ENCODE assay signal across 23 cellular contexts in the genomic region with DNA sequence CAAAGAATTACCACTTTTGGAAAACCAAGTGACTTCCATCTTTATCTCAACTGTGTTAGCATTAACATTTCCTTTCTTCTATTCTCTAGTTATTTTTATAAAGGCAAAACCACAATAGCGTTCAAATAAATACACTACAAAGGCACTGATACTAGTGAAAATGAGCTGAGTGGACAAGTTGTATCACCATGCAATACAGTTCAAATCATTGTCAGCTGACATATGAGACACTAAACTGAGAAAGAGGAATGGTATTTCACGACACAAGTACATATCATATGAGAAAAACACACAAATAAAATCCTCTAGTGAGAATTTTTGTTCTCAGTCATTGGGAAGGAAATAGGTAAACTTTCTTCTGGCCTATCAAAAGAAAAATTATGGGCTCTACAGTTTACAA. TPM values are rescaled to one million over a fixed set of nuclear protein-coding genes. Genes with fewer than 3 reads are reported as not detected.
A peak's percentile ranks its signal among the peaks of the same experiment; 100 is the strongest.
DNase-seq lines count a peak whose midpoint lies in the region; ATAC-seq and TF ChIP-seq lines count a peak whose summit lies in the region.
"Had no signal": no experiment of that assay in that cellular context is flagged by ENCODE, and none has a peak within 500 bp of the region (broad histone marks: within the 10 kb centered on the region; RNA-seq: fewer than 3 reads in every experiment).

No MANE protein-coding gene starts in this region.

- H3K36me3 ChIP-seq in SJSA1: peaks cover 16% of the 10 kb centered on the region
- no peaks in the 10 kb centered on the region for H3K36me3 ChIP-seq in Caco-2 (ENCODE audit: control insufficient read depth, insufficient read depth, low read length)

- H3K27ac Mint-ChIP-seq in osteocyte (ENCODE audit: unreplicated experiment): peak overlapping the region; percentile 58
- no peak overlapping the region for H3K27ac Mint-ChIP-seq in Caco-2 (ENCODE audit: unreplicated experiment)
- H3K27ac Mint-ChIP-seq: naive thymus-derived CD8-positive, alpha-beta T cell had no signal

- H3K4me3 ChIP-seq in SJSA1 (no peak overlapping the region), fibroblast of mammary gland (ENCODE audit: control insufficient read depth, low read depth, low read length) (no peak overlapping the region), coronary artery (no peak overlapping the region), Caco-2 (ENCODE audit: low read depth, low read length) (no peak overlapping the region)
- H3K4me3 ChIP-seq: MG63 had no signal

- no TSS peak for BruUV-seq in Caco-2 (replicated peaks; lab: Mats Ljungman, UMichigan)

- ATAC-seq in GM19035 (IDR thresholded peaks at IDR 0.05; ENCODE audit: unreplicated experiment): no peak
- ATAC-seq: naive thymus-derived CD8-positive, alpha-beta T cell had no signal

- H3K4me3 Mint-ChIP-seq in osteocyte (ENCODE audit: unreplicated experiment): no peak overlapping the region
- no peak overlapping the region for H3K4me3 Mint-ChIP-seq in Caco-2 (ENCODE audit: unreplicated experiment)
- H3K4me3 Mint-ChIP-seq: naive thymus-derived CD8-positive, alpha-beta T cell had no signal

- no peak for TF ChIP-seq CTCF in fibroblast of mammary gland (conservative IDR thresholded peaks at IDR 0.05; ENCODE audit: control insufficient read depth, insufficient read depth, low read depth, low read length)
- TF ChIP-seq CTCF in osteocyte (IDR thresholded peaks at IDR 0.05): no peak
- no peak for TF ChIP-seq CTCF in coronary artery (IDR thresholded peaks at IDR 0.05)
- no peak for TF ChIP-seq CTCF in Caco-2 (IDR thresholded peaks at IDR 0.05; ENCODE audit: insufficient read depth in 1 of 2, low read depth in 1 of 2, low read length in 1 of 2, severe bottlenecking in 1 of 2, unreplicated experiment in 1 of 2)

- H3K27me3 ChIP-seq in SJSA1 (replicated peaks): no peaks in the 10 kb centered on the region
- H3K27me3 ChIP-seq in Caco-2 (replicated peaks; ENCODE audit: control insufficient read depth, insufficient read depth, low read length): no peaks in the 10 kb centered on the region
- H3K27me3 ChIP-seq: ascending aorta, MG63 had no signal

- peak overlapping the region; percentile 21; the same call in 1 of the 2 replicates for H3K27ac ChIP-seq in SJSA1
- no peak overlapping the region for H3K27ac ChIP-seq in coronary artery

- CTCF ChIA-PET in Caco-2 (lab: Charles Lee): no interaction called here

- POLR2A ChIA-PET in Caco-2 (lab: Charles Lee): no interaction called here

- peaks cover 59% of the 10 kb centered on the region for H3K4me1 Mint-ChIP-seq in osteocyte (ENCODE audit: unreplicated experiment)
- H3K4me1 Mint-ChIP-seq in Caco-2 (ENCODE audit: low read depth, unreplicated experiment): peaks cover 8% of the 10 kb centered on the region

- H3K27me3 Mint-ChIP-seq in osteocyte (ENCODE audit: unreplicated experiment) (no peaks in the 10 kb centered on the region), Caco-2 (ENCODE audit: insufficient read depth, unreplicated experiment) (no peaks in the 10 kb centered on the region)

- DNase-seq in EH (ENCODE audit: low read depth) (peak; percentile 40), SJSA1 (ENCODE audit: low read depth in 1 of 2, low spot score in 2 of 2) (peak in 1 of 2 experiments; percentile 46), fibroblast of mammary gland (ENCODE audit: low read depth) (peak; percentile 63), osteocyte (ENCODE audit: extremely low spot score, unreplicated experiment) (no peak), coronary artery (ENCODE audit: low spot score) (no peak), Caco-2 (no peak), NCI-H1694 (lab: John Stamatoyannopoulos, UW) (no peak)
- DNase-seq: activated CD4-positive, alpha-beta T cell treated with anti-CD3 and anti-CD28 coated beads for 1 hour; activated CD8-positive, alpha-beta memory T cell treated with anti-CD3 and anti-CD28 coated beads, Interleukin-2, amount 50 U/mL, for 4 hours; activated gamma-delta T cell treated with Interleukin-2 at 50 U/mL for 16 hours; Calu3; GDM1; GOT3; MG63; naive thymus-derived CD8-positive, alpha-beta T cell; NCI-H1930; NCI-H446 treated with DMSO at 0.1 percent for 48 hours; retina; SHP77; stimulated activated CD4-positive, alpha-beta T cell treated with anti-CD3 and anti-CD28 coated beads, Interleukin-2, amount 100 ng/mL, for 24 hours; substantia nigra had no signal

- intact Hi-C loops in Caco-2 (cut with micrococcal nuclease; ENCODE audit: unreplicated experiment): loop anchor here (1.0 kb wide), 1 partner anchor 13 kb away; no protein-coding TSS in a partner anchor

- H3K4me1 ChIP-seq in SJSA1 (replicated peaks) (peaks cover 33% of the 10 kb centered on the region), Caco-2 (peaks cover 21% of the 10 kb centered on the region)

- no peaks in the 10 kb centered on the region for H3K9me3 ChIP-seq in SJSA1 (replicated peaks)
- H3K9me3 ChIP-seq in Caco-2: no peaks in the 10 kb centered on the region
- H3K9me3 ChIP-seq: ascending aorta, MG63 had no signal

- H3K9me3 Mint-ChIP-seq in osteocyte (ENCODE audit: unreplicated experiment) (no peaks in the 10 kb centered on the region), Caco-2 (ENCODE audit: unreplicated experiment) (no peaks in the 10 kb centered on the region)
- H3K9me3 Mint-ChIP-seq: naive thymus-derived CD8-positive, alpha-beta T cell had no signal

- H3K36me3 Mint-ChIP-seq in osteocyte (ENCODE audit: unreplicated experiment) (peaks cover 8% of the 10 kb centered on the region), Caco-2 (ENCODE audit: insufficient read depth, unreplicated experiment) (peaks cover 14% of the 10 kb centered on the region)
- H3K36me3 Mint-ChIP-seq: naive thymus-derived CD8-positive, alpha-beta T cell had no signal

RNA-seq across cellular contexts. Expression of a gene that starts 26.2 kb away (rescaled TPM):
- total RNA-seq in SJSA1 (2014; rRNA removed; shearing (Covaris generic)): 158 and 216 TPM in 2 replicates
- total RNA-seq in osteocyte: 232 and 233 TPM in 2 replicates
- total RNA-seq in Caco-2 (2022): 78.0 and 80.0 TPM in 2 replicates

Comparison
In these comparisons a context has a peak if more than half of its experiments do, and no peak if none do; other contexts are left out.
1. DNase-seq: peak in EH (single experiment) and fibroblast of mammary gland (single experiment); none in osteocyte (single experiment), coronary artery (single experiment), Caco-2 (0 of 2) and NCI-H1694 (single experiment).